Comparison of ENCODE assay signal across 8 cellular contexts in genomic region chr14:75229923-75230792, GRCh38. TPM values are rescaled to one million over a fixed set of nuclear protein-coding genes. Genes with fewer than 3 reads are reported as not detected.
DNase-seq lines count a peak whose midpoint lies in the region; ATAC-seq and TF ChIP-seq lines count a peak whose summit lies in the region.

No MANE protein-coding gene starts in this region.

- intact Hi-C loops in HCT116 (cut with micrococcal nuclease), result no loop called here
- intact Hi-C loops in activated T-helper 2 cell treated with anti-CD3 and anti-CD28 coated beads, Interferon-gamma antibody, Interleukin-2, Interleukin-4, amounts not matched to agents 10 μg/mL and 5 μg/mL and 100 μg/mL, durations not matched to agents 14 hours and 24 hours and 36 hours (cut with micrococcal nuclease), result loop anchor here (1.0 kb wide), 1 partner anchor 19 kb away; no protein-coding TSS in a partner anchor

- RAD21 ChIA-PET in HCT116 (lab: Charles Lee; ENCODE audit: low non-redundant PET in 1 of 2, low total read pairs in 2 of 2, uncharacterized antibody in 2 of 2, unreplicated experiment in 2 of 2), result no interaction called here

- H2AFZ ChIP-seq in DND-41 (ENCODE audit: low read depth, low read length), result peak overlapping the region; percentile 32
- H2AFZ ChIP-seq in HCT116 (ENCODE audit: low read depth, low read length, poor library complexity, severe bottlenecking), result peak overlapping the region; percentile 73

- H3K27me3 Mint-ChIP-seq in activated T-helper 2 cell treated with anti-CD3 and anti-CD28 coated beads, Interferon-gamma antibody, Interleukin-2, Interleukin-4, amounts not matched to agents 10 μg/mL and 5 μg/mL and 100 μg/mL, durations not matched to agents 14 hours and 24 hours and 36 hours (ENCODE audit: low read depth), result peaks cover 17% of the 10 kb centered on the region
- H3K27me3 Mint-ChIP-seq in immature natural killer cell (ENCODE audit: low read depth in 3 of 3), result peaks cover 3 to 5% (median 5%) of the 10 kb centered on the region in 3 donors

- H3K27ac ChIP-seq in DND-41 (ENCODE audit: low read length) (no peak overlapping the region; the same call in 1 of the 2 replicates), HCT116 (ENCODE audit: low read depth, low read length) (peak overlapping the region; percentile 61)

- no peak for TF ChIP-seq RAD21 in HCT116 (IDR thresholded peaks at IDR 0.05; ENCODE audit: low read depth)

- H3K79me2 ChIP-seq in DND-41 (ENCODE audit: insufficient read depth, low read length) (no peaks in the 10 kb centered on the region), HCT116 (ENCODE audit: insufficient read depth, low read length) (no peaks in the 10 kb centered on the region)

- H3K4me2 ChIP-seq in DND-41 (ENCODE audit: insufficient read depth, low read length) (no peak overlapping the region), HCT116 (ENCODE audit: low read length) (peak overlapping the region; percentile 58)

- H3K9me3 ChIP-seq in DND-41 (ENCODE audit: insufficient read depth, low read length, severe bottlenecking), result no peaks in the 10 kb centered on the region
- H3K9me3 ChIP-seq in HCT116 (ENCODE audit: control insufficient read depth in 1 of 2, insufficient read depth in 1 of 2, low read depth in 1 of 2, low read length in 2 of 2), result no peaks in the 10 kb centered on the region

- H3K4me1 ChIP-seq in DND-41 (ENCODE audit: insufficient read depth, low read length) (peaks cover 16% of the 10 kb centered on the region), HCT116 (ENCODE audit: control insufficient read depth in 1 of 2, insufficient read depth in 2 of 2, low read length in 2 of 2) (peaks cover 17 to 42% of the 10 kb centered on the region in 2 experiments)

- no peaks in the 10 kb centered on the region for H3K9me3 Mint-ChIP-seq in activated T-helper 2 cell treated with anti-CD3 and anti-CD28 coated beads, Interferon-gamma antibody, Interleukin-2, Interleukin-4, amounts not matched to agents 10 μg/mL and 5 μg/mL and 100 μg/mL, durations not matched to agents 14 hours and 24 hours and 36 hours
- no peaks in the 10 kb centered on the region for H3K9me3 Mint-ChIP-seq in immature natural killer cell

- CTCF ChIA-PET in HCT116 (lab: Charles Lee), result interaction anchor here (1.2 kb wide), 1 partner anchor 8 kb away, joined by 3 read pairs; no protein-coding TSS in a partner anchor

- POLR2A ChIA-PET in HCT116 (lab: Charles Lee), result interaction anchor here (1.2 kb wide), 1 partner anchor 9 kb away, joined by 4 read pairs; no protein-coding TSS in a partner anchor

- H3K27me3 ChIP-seq in DND-41 (ENCODE audit: insufficient read depth, low read length, poor library complexity) (no peaks in the 10 kb centered on the region), HCT116 (ENCODE audit: insufficient read depth, low read length) (no peaks in the 10 kb centered on the region)

- peak; percentile 72 for DNase-seq in DND-41
- peak; percentile 72 for DNase-seq in HCT116 (ENCODE audit: low read depth, low spot score)
- peak; percentile 88 for DNase-seq in NCI-H69 (lab: John Stamatoyannopoulos, UW)
- DNase-seq in activated T-helper 2 cell treated with anti-CD3 and anti-CD28 coated beads, Interferon-gamma antibody, Interleukin-2, Interleukin-4, amounts not matched to agents 10 μg/mL and 5 μg/mL and 100 μg/mL, durations not matched to agents 14 hours and 24 hours and 36 hours (ENCODE audit: low spot score), result peak; percentile 22
- DNase-seq in immature natural killer cell, result peak; percentile 80 to 82 (median 81)
- peak; percentile 15 to 40 for DNase-seq in stimulated activated CD8-positive, alpha-beta memory T cell treated with anti-CD3 and anti-CD28 coated beads, Interleukin-15, amount 100 ng/mL, for 48 hours (ENCODE audit: low read depth in 2 of 2)
- no peak for DNase-seq in NCI-H1417 treated with DMSO at 0.1 percent for 48 hours (lab: John Stamatoyannopoulos, UW)

- no peak overlapping the region for H3K4me3 Mint-ChIP-seq in activated T-helper 2 cell treated with anti-CD3 and anti-CD28 coated beads, Interferon-gamma antibody, Interleukin-2, Interleukin-4, amounts not matched to agents 10 μg/mL and 5 μg/mL and 100 μg/mL, durations not matched to agents 14 hours and 24 hours and 36 hours (ENCODE audit: low read depth)
- H3K4me3 Mint-ChIP-seq in immature natural killer cell, result peak overlapping the region; percentile 77 to 84 (median 78)

- TF ChIP-seq CTCF in DND-41 (IDR thresholded peaks at IDR 0.05; ENCODE audit: borderline replicate concordance, extremely low read depth, low read length, poor library complexity, severe bottlenecking), result no peak
- peak in 2 of 3 experiments; percentile 22 to 54; a peak in 2 of 6 replicates for TF ChIP-seq CTCF in HCT116 (IDR thresholded peaks at IDR 0.05 in 2 of 3, conservative IDR thresholded peaks at IDR 0.05 in 1 of 3; ENCODE audit: borderline replicate concordance in 1 of 3, insufficient read depth in 1 of 3, low read depth in 2 of 3, low read length in 2 of 3)

- H3K27ac Mint-ChIP-seq in activated T-helper 2 cell treated with anti-CD3 and anti-CD28 coated beads, Interferon-gamma antibody, Interleukin-2, Interleukin-4, amounts not matched to agents 10 μg/mL and 5 μg/mL and 100 μg/mL, durations not matched to agents 14 hours and 24 hours and 36 hours, result no peak overlapping the region
- peak overlapping the region; percentile 89 to 98 (median 95) for H3K27ac Mint-ChIP-seq in immature natural killer cell

- no peak overlapping the region for H3K4me3 ChIP-seq in DND-41 (ENCODE audit: low read depth in 1 of 2, low read length in 2 of 2)
- 0 out of 4 replicates have a peak overlapping the region, but pooled peaks of 1 of the 2 experiments have one; percentile 2 for H3K4me3 ChIP-seq in HCT116 (replicated peaks in 1 of 2; ENCODE audit: low read depth in 1 of 2, low read length in 2 of 2)

- no peaks in the 10 kb centered on the region for H3K36me3 Mint-ChIP-seq in activated T-helper 2 cell treated with anti-CD3 and anti-CD28 coated beads, Interferon-gamma antibody, Interleukin-2, Interleukin-4, amounts not matched to agents 10 μg/mL and 5 μg/mL and 100 μg/mL, durations not matched to agents 14 hours and 24 hours and 36 hours (ENCODE audit: low read depth)
- peaks cover 0 to 3% (median 0%) of the 10 kb centered on the region in 3 donors for H3K36me3 Mint-ChIP-seq in immature natural killer cell

- H4K20me1 ChIP-seq in DND-41 (ENCODE audit: insufficient read depth, low read length) (no peaks in the 10 kb centered on the region), HCT116 (ENCODE audit: insufficient read depth) (no peaks in the 10 kb centered on the region)

- H3K36me3 ChIP-seq in DND-41 (ENCODE audit: insufficient read depth, low read length), result no peaks in the 10 kb centered on the region
- no peaks in the 10 kb centered on the region for H3K36me3 ChIP-seq in HCT116 (ENCODE audit: control insufficient read depth in 1 of 2, insufficient read depth in 2 of 2, low read length in 2 of 2)

- ATAC-seq in DND-41 (ENCODE audit: insufficient read depth, low read depth), result peak; percentile 93
- peak; percentile 80 for ATAC-seq in HCT116
- no peak for ATAC-seq in GM18858 (IDR thresholded peaks at IDR 0.05; ENCODE audit: unreplicated experiment)

- H3K9me2 ChIP-seq in HCT116 (ENCODE audit: insufficient read depth), result no peaks in the 10 kb centered on the region

- no TSS peak for BruUV-seq in HCT116 (replicated peaks; lab: Mats Ljungman, UMichigan)

- H3K9ac ChIP-seq in DND-41 (ENCODE audit: low read depth, low read length) (no peak overlapping the region), HCT116 (ENCODE audit: low read length) (peak overlapping the region; percentile 20)

- peaks cover 39% of the 10 kb centered on the region for H3K4me1 Mint-ChIP-seq in activated T-helper 2 cell treated with anti-CD3 and anti-CD28 coated beads, Interferon-gamma antibody, Interleukin-2, Interleukin-4, amounts not matched to agents 10 μg/mL and 5 μg/mL and 100 μg/mL, durations not matched to agents 14 hours and 24 hours and 36 hours (ENCODE audit: low read depth)
- H3K4me1 Mint-ChIP-seq in immature natural killer cell, result peaks cover 76 to 79% of the 10 kb centered on the region in 2 donors

- no peak for TF ChIP-seq POLR2A in HCT116 (IDR thresholded peaks at IDR 0.05; ENCODE audit: borderline replicate concordance, extremely low read depth, insufficient read depth, insufficient read length)

TF ChIP-seq in HCT116, 20 proteins besides CTCF, POLR2A, EP300 and RAD21 (continues in another document):
- TF ChIP-seq FOSL1 (IDR thresholded peaks at IDR 0.05; ENCODE audit: low read depth) (no peak), SRF (IDR thresholded peaks at IDR 0.05; ENCODE audit: low read depth) (no peak), CEBPB (IDR thresholded peaks at IDR 0.05; ENCODE audit: low read depth) (no peak), JUND (IDR thresholded peaks at IDR 0.05) (no peak), SIN3A (IDR thresholded peaks at IDR 0.05; ENCODE audit: low read depth) (no peak), EGR1 (IDR thresholded peaks at IDR 0.05; ENCODE audit: low read depth) (peak; percentile 47; the same call in 1 of the 2 replicates), MAX (IDR thresholded peaks at IDR 0.05) (peak; percentile 70; the same call in 1 of the 2 replicates), CBX3 (IDR thresholded peaks at IDR 0.05; ENCODE audit: low read depth) (peak; percentile 61; the same call in 1 of the 2 replicates)

RNA-seq across cellular contexts. Expression of gene FOS, which starts 48.5 kb away (rescaled TPM):
- 50.4 TPM for total RNA-seq in HCT116 (2021; ENCODE audit: unreplicated experiment)
- polyA plus RNA-seq in HCT116 (2012), result 539 and 952 TPM in 2 replicates
- total RNA-seq in activated T-helper 2 cell treated with anti-CD3 and anti-CD28 coated beads, Interferon-gamma antibody, Interleukin-2, Interleukin-4, amounts not matched to agents 10 μg/mL and 5 μg/mL and 100 μg/mL, durations not matched to agents 14 hours and 24 hours and 36 hours, result 24.7 and 27.8 TPM in 2 replicates
- 100 to 1,000 TPM; 525 to 765 (median 608) TPM for polyA plus RNA-seq in immature natural killer cell

RNA-seq across cellular contexts. Expression of gene TMED10, which starts 53.7 kb away (rescaled TPM):
- 303 TPM for total RNA-seq in HCT116 (2021; ENCODE audit: unreplicated experiment)
- 232 and 275 TPM in 2 replicates for polyA plus RNA-seq in HCT116 (2012)
- total RNA-seq in activated T-helper 2 cell treated with anti-CD3 and anti-CD28 coated beads, Interferon-gamma antibody, Interleukin-2, Interleukin-4, amounts not matched to agents 10 μg/mL and 5 μg/mL and 100 μg/mL, durations not matched to agents 14 hours and 24 hours and 36 hours, result 231 and 248 TPM in 2 replicates
- polyA plus RNA-seq in immature natural killer cell, result 100 to 1,000 TPM; 379 to 442 (median 439) TPM
